ENCODE assay signal across 18 cellular contexts in the genomic region with DNA sequence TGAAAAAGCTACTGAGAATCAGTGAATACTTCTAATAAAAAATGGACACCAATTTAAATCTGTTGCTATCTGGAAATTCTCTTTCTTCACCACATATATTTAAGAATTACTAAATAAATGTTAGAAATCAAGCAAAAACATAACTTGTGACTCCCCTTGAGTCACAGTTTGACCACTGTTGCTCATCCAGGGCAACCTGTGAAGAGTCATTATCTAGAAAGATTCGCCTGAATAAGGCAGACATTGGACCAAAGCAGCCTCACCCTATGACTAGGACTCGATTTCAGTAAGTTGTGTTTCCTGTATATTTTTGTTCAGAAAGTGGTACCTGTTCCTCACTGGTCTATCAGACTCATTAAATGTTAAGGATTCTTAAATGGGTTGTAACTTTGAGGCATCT.
A peak's percentile ranks its signal among the peaks of the same experiment; 100 is the strongest.
DNase-seq lines count a peak whose midpoint lies in the region; ATAC-seq and TF ChIP-seq lines count a peak whose summit lies in the region.
"Had no signal": no experiment of that assay in that cellular context is flagged by ENCODE, and none has a peak within 500 bp of the region (broad histone marks: within the 10 kb centered on the region; RNA-seq: fewer than 3 reads in every experiment).

No MANE protein-coding gene starts in this region.

- H3K9me3 ChIP-seq in skeletal muscle satellite cell (replicated peaks; ENCODE audit: low read length) = no peaks in the 10 kb centered on the region

- ATAC-seq in foreskin keratinocyte = peak; percentile 65
- ATAC-seq: Panc1, Right ventricle myocardium inferior had no signal

- H3K27me3 ChIP-seq in foreskin keratinocyte (no peaks in the 10 kb centered on the region), skeletal muscle satellite cell (ENCODE audit: control insufficient read depth, insufficient read depth, low read length) (no peaks in the 10 kb centered on the region)

- H3K4me3 ChIP-seq in skeletal muscle satellite cell (ENCODE audit: low read length) = no peak overlapping the region

- DNase-seq in LHCN-M2 (ENCODE audit: low read depth) (peak; percentile 82), amniotic epithelial cell (ENCODE audit: low read depth) (peak; percentile 8), foreskin keratinocyte (peak in 1 of 2 donors; percentile 11), caudate nucleus (lab: John Stamatoyannopoulos, UW) (no peak), GM13976 (ENCODE audit: low spot score) (no peak)
- no peak for DNase-seq in central memory CD4-positive, alpha-beta T cell
- DNase-seq: GF-D8, GOT3, Kasumi-1, MM.1S, NCI-H1092, NCI-H146, NCI-H2029 treated with DMSO at 0.1 percent for 48 hours, NCI-H446 treated with DMSO at 0.1 percent for 48 hours, NCI-H69 had no signal

- no peak overlapping the region for H3K27ac ChIP-seq in foreskin keratinocyte
- no peak overlapping the region for H3K27ac ChIP-seq in caudate nucleus (ENCODE audit: low read depth, low read length)

- H3K4me2 ChIP-seq in skeletal muscle satellite cell (ENCODE audit: low read length) = peak overlapping the region; percentile 26

- in situ Hi-C loops in GM13976 (cut with MboI; ENCODE audit: low sequenced_read_pairs, unreplicated experiment) = no loop called here

- H3K36me3 ChIP-seq in skeletal muscle satellite cell (ENCODE audit: insufficient read depth, low read length) = no peaks in the 10 kb centered on the region

- TF ChIP-seq CTCF in foreskin keratinocyte (conservative IDR thresholded peaks at IDR 0.05) = no peak
- no peak for TF ChIP-seq CTCF in GM13976 (IDR thresholded peaks at IDR 0.05; ENCODE audit: borderline replicate concordance, control extremely low read depth, extremely low read depth, insufficient read depth, missing control alignments)

- no peaks in the 10 kb centered on the region for H3K4me1 ChIP-seq in foreskin keratinocyte
- H3K4me1 ChIP-seq in skeletal muscle satellite cell (ENCODE audit: control insufficient read depth, insufficient read depth, low read length) = peaks cover 32% of the 10 kb centered on the region

- H3K9ac ChIP-seq in skeletal muscle satellite cell (ENCODE audit: low read depth, low read length) = peak overlapping the region; percentile 15

Comparison
In these comparisons a context has a peak if more than half of its experiments do, and no peak if none do; other contexts are left out.
1. DNase-seq: peak in LHCN-M2 (single experiment) and amniotic epithelial cell (single experiment); none in caudate nucleus (0 of 61), central memory CD4-positive, alpha-beta T cell (single experiment) and GM13976 (single experiment).